In the genomic region with DNA sequence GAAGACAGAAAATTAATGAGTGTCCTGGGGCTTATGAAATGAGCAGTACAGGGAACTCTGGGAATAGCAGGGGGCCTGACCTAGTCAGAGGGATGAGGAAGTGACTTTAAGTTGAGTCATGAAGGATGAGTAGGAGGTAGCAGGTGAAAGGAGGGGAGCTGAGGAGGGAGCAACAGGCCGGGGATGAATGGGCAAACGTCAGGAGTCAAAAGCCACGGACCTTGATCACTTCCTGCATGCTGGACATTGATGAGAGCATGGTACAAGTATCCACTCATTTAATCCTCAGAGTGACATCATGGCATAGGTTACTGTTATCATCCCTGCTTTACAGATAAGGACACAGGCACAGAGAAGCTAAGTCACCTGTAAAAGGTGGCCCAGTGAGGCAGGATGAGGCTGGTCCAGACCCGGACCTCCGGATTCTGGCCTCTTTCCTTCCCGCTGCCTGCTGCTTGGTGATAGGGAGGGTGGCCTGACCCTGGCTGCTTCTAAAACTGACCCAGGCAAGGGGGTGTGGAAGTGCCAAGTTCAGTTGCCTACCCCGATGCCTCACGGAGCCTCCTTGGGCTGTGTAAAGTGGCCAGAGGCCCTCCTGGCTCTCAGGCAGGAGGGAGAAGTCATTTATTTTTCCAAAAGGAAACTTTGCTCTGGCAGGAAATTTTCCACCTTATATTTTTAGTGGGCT, we compare ENCODE assay signal across 10 cellular contexts. TPM values are rescaled to one million over a fixed set of nuclear protein-coding genes. Genes with fewer than 3 reads are reported as not detected.
DNase-seq lines count a peak whose midpoint lies in the region; ATAC-seq and TF ChIP-seq lines count a peak whose summit lies in the region.
"Had no signal": no experiment of that assay in that cellular context is flagged by ENCODE, and none has a peak within 500 bp of the region (broad histone marks: within the 10 kb centered on the region; RNA-seq: fewer than 3 reads in every experiment).

No MANE protein-coding gene starts in this region.

- H3K4me3 Mint-ChIP-seq in Calu3 (ENCODE audit: low read depth, unreplicated experiment), result no peak overlapping the region

- peaks cover 46% of the 10 kb centered on the region for H3K4me1 ChIP-seq in osteoblast (ENCODE audit: insufficient read depth, low read length)

- no peaks in the 10 kb centered on the region for H4K20me1 ChIP-seq in osteoblast (ENCODE audit: insufficient read depth, low read length)

- TF ChIP-seq CTCF in Calu3 (IDR thresholded peaks at IDR 0.05; ENCODE audit: unreplicated experiment) (no peak), osteoblast (IDR thresholded peaks at IDR 0.05; ENCODE audit: extremely low read depth, low read depth, low read length) (no peak)

- H3K36me3 Mint-ChIP-seq in Calu3 (ENCODE audit: insufficient read depth, unreplicated experiment), result no peaks in the 10 kb centered on the region

- H3K27ac ChIP-seq in cingulate gyrus (ENCODE audit: low read depth, low read length) (peak overlapping the region; percentile 83), osteoblast (ENCODE audit: low read depth, low read length) (peak overlapping the region; percentile 53)

- H3K4me3 ChIP-seq in osteoblast (ENCODE audit: insufficient read depth, low read length), result no peak overlapping the region
- H3K4me3 ChIP-seq: ovary had no signal

- intact Hi-C loops in Calu3 (cut with micrococcal nuclease; ENCODE audit: unreplicated experiment), result no loop called here

- BruUV-seq in Calu3 (replicated peaks; lab: Mats Ljungman, UMichigan), result no TSS peak

- no peaks in the 10 kb centered on the region for H3K27me3 ChIP-seq in osteoblast (ENCODE audit: insufficient read depth, low read length)
- H3K27me3 ChIP-seq: ovary had no signal

- no peaks in the 10 kb centered on the region for H3K9me3 ChIP-seq in osteoblast (ENCODE audit: low read depth, low read length)
- H3K9me3 ChIP-seq: ovary had no signal

- DNase-seq in Calu3 (peak; percentile 41), LHCN-M2 (ENCODE audit: low read depth) (peak; percentile 98), osteoblast (ENCODE audit: insufficient read length, low spot score, missing footprints) (peak; percentile 94), iPS-NIHi11 (ENCODE audit: low spot score) (no peak), NCI-H510A treated with DMSO at 0.1 percent for 48 hours (lab: John Stamatoyannopoulos, UW) (no peak), GOT3 (lab: John Stamatoyannopoulos, UW) (no peak)
- DNase-seq: NCI-H446 treated with DMSO at 0.1 percent for 48 hours had no signal

- no peaks in the 10 kb centered on the region for H3K36me3 ChIP-seq in osteoblast (ENCODE audit: insufficient read depth, low read length)
- H3K36me3 ChIP-seq: ovary had no signal

- H2AFZ ChIP-seq in osteoblast (ENCODE audit: low read length), result no peak overlapping the region

- no peaks in the 10 kb centered on the region for H3K9me3 Mint-ChIP-seq in Calu3 (ENCODE audit: low read depth, unreplicated experiment)

- peaks cover 58% of the 10 kb centered on the region for H3K79me2 ChIP-seq in osteoblast (ENCODE audit: insufficient read depth, low read length)

- peaks cover 20% of the 10 kb centered on the region for H3K27me3 Mint-ChIP-seq in Calu3 (ENCODE audit: unreplicated experiment)

- H3K4me2 ChIP-seq in osteoblast (ENCODE audit: insufficient read depth, low read length), result peak overlapping the region; percentile 14

- peak overlapping the region; percentile 11 for H3K27ac Mint-ChIP-seq in Calu3 (ENCODE audit: unreplicated experiment)

- peaks cover 8% of the 10 kb centered on the region for H3K4me1 Mint-ChIP-seq in Calu3 (ENCODE audit: low read depth, unreplicated experiment)

- CTCF ChIA-PET in Calu3 (lab: Charles Lee), result interaction anchor here (1.0 kb wide), 1 partner anchor 280 kb away, joined by 3 read pairs; no protein-coding TSS in a partner anchor

- no peak for ATAC-seq in HG02884 (IDR thresholded peaks at IDR 0.05; ENCODE audit: unreplicated experiment)

RNA-seq across cellular contexts. Expression of a gene that starts 7.6 kb away (rescaled TPM):
- total RNA-seq in Calu3 (2022) (0.14 and 0.15 TPM in 2 replicates), LHCN-M2 (2014; rRNA removed) (18.3 and 20.3 TPM in 2 replicates), osteoblast (10.5 and 14.1 TPM in 2 replicates)
- 7.8 TPM for polyA plus RNA-seq in LHCN-M2 (2012)

Comparison
In these comparisons a context has a peak if more than half of its experiments do, and no peak if none do; other contexts are left out.
1. DNase-seq: peak in Calu3 (single experiment), LHCN-M2 (single experiment) and osteoblast (single experiment); none in iPS-NIHi11 (single experiment), NCI-H510A treated with DMSO at 0.1 percent for 48 hours (single experiment) and GOT3 (single experiment).
2. RNA of a gene that starts 7.6 kb away (total RNA-seq): 18.3 to 20.3 TPM in LHCN-M2 and 10.5 to 14.1 TPM in osteoblast; 0.14 to 0.15 TPM in Calu3; every median in the first group is over 10 times any median in the second.